In genomic region chr2:176638167-176639015, GRCh38 we compare ENCODE assay signal across 8 cellular contexts.
DNase-seq lines count a peak whose midpoint lies in the region; ATAC-seq, FAIRE-seq and TF ChIP-seq lines count a peak whose summit lies in the region.

No MANE protein-coding gene starts in this region.

- no peaks in the 10 kb centered on the region for H3K36me3 Mint-ChIP-seq in activated naive CD8-positive, alpha-beta T cell treated with anti-CD3 and anti-CD28 coated beads, Interleukin-2, amount 50 U/mL, for 24 hours (ENCODE audit: low read depth)

- FAIRE-seq in H54 (lab: Jason Lieb, UNC) = no peak

- ATAC-seq in SK-N-SH treated with all-trans-retinoic acid at 6 μM for 48 hours (peak; percentile 82), left cardiac atrium (peak; percentile 94 to 95), aorta (ENCODE audit: low FRiP score) (peak; percentile 94)
- peak; percentile 78 for ATAC-seq in activated naive CD8-positive, alpha-beta T cell treated with anti-CD3 and anti-CD28 coated beads, Interleukin-2, amount 50 U/mL, for 24 hours

- no peak overlapping the region for H3K27ac ChIP-seq in aorta (ENCODE audit: low read depth in 1 of 2, low read length in 2 of 2)

- peak; percentile 57 for DNase-seq in EH (ENCODE audit: low read depth)
- DNase-seq in H54 (ENCODE audit: insufficient read length, low spot score) = peak; percentile 45
- DNase-seq in M059J (ENCODE audit: low read depth) = peak; percentile 45
- DNase-seq in activated naive CD8-positive, alpha-beta T cell treated with anti-CD3 and anti-CD28 coated beads, Interleukin-2, amount 50 U/mL, for 24 hours = peak; percentile 71
- DNase-seq in left cardiac atrium = peak; percentile 74
- peak; percentile 38 for DNase-seq in pons (ENCODE audit: low spot score)
- peak; percentile 77 to 94 for DNase-seq in aorta

- H3K9me3 Mint-ChIP-seq in activated naive CD8-positive, alpha-beta T cell treated with anti-CD3 and anti-CD28 coated beads, Interleukin-2, amount 50 U/mL, for 24 hours = no peaks in the 10 kb centered on the region

- peaks cover 4% of the 10 kb centered on the region for H3K4me1 Mint-ChIP-seq in activated naive CD8-positive, alpha-beta T cell treated with anti-CD3 and anti-CD28 coated beads, Interleukin-2, amount 50 U/mL, for 24 hours

- peak overlapping the region; percentile 80 to 81 for H3K4me3 ChIP-seq in aorta (ENCODE audit: low read length in 2 of 2)

- no peaks in the 10 kb centered on the region for H3K9me3 ChIP-seq in aorta (ENCODE audit: control insufficient read depth, low read length)

- no peak overlapping the region for H3K27ac Mint-ChIP-seq in activated naive CD8-positive, alpha-beta T cell treated with anti-CD3 and anti-CD28 coated beads, Interleukin-2, amount 50 U/mL, for 24 hours

- H3K4me3 Mint-ChIP-seq in activated naive CD8-positive, alpha-beta T cell treated with anti-CD3 and anti-CD28 coated beads, Interleukin-2, amount 50 U/mL, for 24 hours = peak overlapping the region; percentile 58

- no peaks in the 10 kb centered on the region for H3K36me3 ChIP-seq in aorta (ENCODE audit: control insufficient read depth in 1 of 2, insufficient read depth in 2 of 2, low read length in 1 of 2)

- no peaks in the 10 kb centered on the region for H3K27me3 ChIP-seq in aorta (ENCODE audit: control insufficient read depth in 1 of 2, insufficient read depth in 2 of 2, low read length in 1 of 2)

- WGBS in aorta, 2 donors = 12 to 16% methylated on average over 27 to 39 of the region's 39 CpGs

- H3K4me1 ChIP-seq in aorta (ENCODE audit: control insufficient read depth in 1 of 2, insufficient read depth in 2 of 2, low read length in 2 of 2) = no peaks in the 10 kb centered on the region

- peaks cover 68% of the 10 kb centered on the region for H3K27me3 Mint-ChIP-seq in activated naive CD8-positive, alpha-beta T cell treated with anti-CD3 and anti-CD28 coated beads, Interleukin-2, amount 50 U/mL, for 24 hours

- intact Hi-C loops in left cardiac atrium (cut with DNase I) (loop anchor here (2.0 to 5.0 kb wide), 4 partner anchors 181 to 511 kb away; partner anchors contain the start of gene HOXD8 (in 2 of the 2)), aorta (cut with DNase I) (loop anchor here (2.0 to 5.0 kb wide), 5 partner anchors 81 to 514 kb away; no protein-coding TSS in a partner anchor)

- TF ChIP-seq POLR2A in H54 (IDR thresholded peaks at IDR 0.05; ENCODE audit: low read depth, low read length) = no peak

TF ChIP-seq in SK-N-SH treated with all-trans-retinoic acid at 6 μM for 48 hours, 23 proteins besides CTCF, POLR2A, EP300 and RAD21:
- TF ChIP-seq ZNF8 (CRISPR knock-in tag; IDR thresholded peaks at IDR 0.05) (peak; percentile 44; the same call in 1 of the 2 replicates), ISL1 (CRISPR knock-in tag; IDR thresholded peaks at IDR 0.05) (peak; percentile 74), CSRNP3 (CRISPR knock-in tag; IDR thresholded peaks at IDR 0.05) (peak; percentile 94), TCF4 (CRISPR knock-in tag; IDR thresholded peaks at IDR 0.05; ENCODE audit: borderline replicate concordance) (peak; percentile 94), BACH2 (CRISPR knock-in tag; IDR thresholded peaks at IDR 0.05; ENCODE audit: borderline replicate concordance) (no peak), POU6F1 (CRISPR knock-in tag; IDR thresholded peaks at IDR 0.05; ENCODE audit: borderline replicate concordance, low read depth) (no peak), CREB5 (CRISPR knock-in tag; IDR thresholded peaks at IDR 0.05; ENCODE audit: low read depth) (0 out of 2 replicates have a peak, but pooled peaks have one; percentile 58), TSHZ2 (CRISPR knock-in tag; IDR thresholded peaks at IDR 0.05) (peak; percentile 86), ARNTL (CRISPR knock-in tag; IDR thresholded peaks at IDR 0.05; ENCODE audit: borderline replicate concordance, low read depth) (no peak), PATZ1 (CRISPR knock-in tag; IDR thresholded peaks at IDR 0.05; ENCODE audit: borderline replicate concordance) (no peak)
